Comparison of ENCODE assay signal across 2 cellular contexts in the genomic region with DNA sequence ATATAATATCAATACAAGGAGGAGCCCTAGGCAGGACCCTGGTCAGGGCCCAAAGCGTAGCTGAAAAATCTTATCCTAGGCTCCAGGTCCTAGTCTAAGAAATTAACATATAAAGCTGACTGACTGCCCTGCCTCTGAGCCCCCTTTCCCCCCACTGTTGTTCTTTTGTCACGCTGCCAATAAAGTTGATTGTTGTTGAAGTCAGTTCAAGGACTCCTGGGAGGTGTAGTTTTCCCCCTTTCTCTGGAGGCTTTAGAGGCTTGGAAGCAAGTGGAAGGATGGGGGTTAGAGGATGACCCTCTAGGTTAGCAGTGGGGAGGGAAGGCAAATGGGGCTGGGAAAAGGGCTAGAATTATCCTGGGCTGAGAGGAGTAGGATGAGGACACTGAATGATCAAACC.
TF ChIP-seq lines count a peak whose summit lies in the region.

No MANE protein-coding gene starts in this region.

TF ChIP-seq in HepG2, 621 proteins besides CTCF, POLR2A, EP300 and RAD21:
- TF ChIP-seq NKX3-1 (CRISPR knock-in tag; IDR thresholded peaks at IDR 0.05) (no peak), TBP (CRISPR knock-in tag; IDR thresholded peaks at IDR 0.05) (no peak), KLF16 (CRISPR knock-in tag; IDR thresholded peaks at IDR 0.05) (no peak), THAP11 (CRISPR knock-in tag; IDR thresholded peaks at IDR 0.05) (peak; percentile 89), NFKB2 (CRISPR knock-in tag; IDR thresholded peaks at IDR 0.05; ENCODE audit: borderline replicate concordance) (no peak), ZNF569 (CRISPR knock-in tag; IDR thresholded peaks at IDR 0.05; ENCODE audit: borderline replicate concordance) (no peak), ZNF678 (CRISPR knock-in tag; IDR thresholded peaks at IDR 0.05) (no peak), SNAPC2 (CRISPR knock-in tag; IDR thresholded peaks at IDR 0.05) (no peak), ZNF143 (CRISPR knock-in tag; IDR thresholded peaks at IDR 0.05) (peak; percentile 51; the same call in 1 of the 2 replicates), ZNF572 (CRISPR knock-in tag; IDR thresholded peaks at IDR 0.05) (no peak), KDM6A (CRISPR knock-in tag; IDR thresholded peaks at IDR 0.05; ENCODE audit: low read depth) (no peak), ZNF432 (CRISPR knock-in tag; IDR thresholded peaks at IDR 0.05; ENCODE audit: borderline replicate concordance) (no peak), TRIM24 (CRISPR knock-in tag; IDR thresholded peaks at IDR 0.05) (no peak), KLF12 (CRISPR knock-in tag; IDR thresholded peaks at IDR 0.05; ENCODE audit: borderline replicate concordance) (no peak), CBFB (CRISPR knock-in tag; IDR thresholded peaks at IDR 0.05) (no peak)
- TF ChIP-seq, protein P1, sequence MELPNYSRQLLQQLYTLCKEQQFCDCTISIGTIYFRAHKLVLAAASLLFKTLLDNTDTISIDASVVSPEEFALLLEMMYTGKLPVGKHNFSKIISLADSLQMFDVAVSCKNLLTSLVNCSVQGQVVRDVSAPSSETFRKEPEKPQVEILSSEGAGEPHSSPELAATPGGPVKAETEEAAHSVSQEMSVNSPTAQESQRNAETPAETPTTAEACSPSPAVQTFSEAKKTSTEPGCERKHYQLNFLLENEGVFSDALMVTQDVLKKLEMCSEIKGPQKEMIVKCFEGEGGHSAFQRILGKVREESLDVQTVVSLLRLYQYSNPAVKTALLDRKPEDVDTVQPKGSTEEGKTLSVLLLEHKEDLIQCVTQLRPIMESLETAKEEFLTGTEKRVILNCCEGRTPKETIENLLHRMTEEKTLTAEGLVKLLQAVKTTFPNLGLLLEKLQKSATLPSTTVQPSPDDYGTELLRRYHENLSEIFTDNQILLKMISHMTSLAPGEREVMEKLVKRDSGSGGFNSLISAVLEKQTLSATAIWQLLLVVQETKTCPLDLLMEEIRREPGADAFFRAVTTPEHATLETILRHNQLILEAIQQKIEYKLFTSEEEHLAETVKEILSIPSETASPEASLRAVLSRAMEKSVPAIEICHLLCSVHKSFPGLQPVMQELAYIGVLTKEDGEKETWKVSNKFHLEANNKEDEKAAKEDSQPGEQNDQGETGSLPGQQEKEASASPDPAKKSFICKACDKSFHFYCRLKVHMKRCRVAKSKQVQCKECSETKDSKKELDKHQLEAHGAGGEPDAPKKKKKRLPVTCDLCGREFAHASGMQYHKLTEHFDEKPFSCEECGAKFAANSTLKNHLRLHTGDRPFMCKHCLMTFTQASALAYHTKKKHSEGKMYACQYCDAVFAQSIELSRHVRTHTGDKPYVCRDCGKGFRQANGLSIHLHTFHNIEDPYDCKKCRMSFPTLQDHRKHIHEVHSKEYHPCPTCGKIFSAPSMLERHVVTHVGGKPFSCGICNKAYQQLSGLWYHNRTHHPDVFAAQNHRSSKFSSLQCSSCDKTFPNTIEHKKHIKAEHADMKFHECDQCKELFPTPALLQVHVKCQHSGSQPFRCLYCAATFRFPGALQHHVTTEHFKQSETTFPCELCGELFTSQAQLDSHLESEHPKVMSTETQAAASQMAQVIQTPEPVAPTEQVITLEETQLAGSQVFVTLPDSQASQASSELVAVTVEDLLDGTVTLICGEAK (IDR thresholded peaks at IDR 0.05) = peak; percentile 65
- TF ChIP-seq, protein P1 (CRISPR knock-in tag; IDR thresholded peaks at IDR 0.05) = peak; percentile 98
- TF ChIP-seq, protein P2, sequence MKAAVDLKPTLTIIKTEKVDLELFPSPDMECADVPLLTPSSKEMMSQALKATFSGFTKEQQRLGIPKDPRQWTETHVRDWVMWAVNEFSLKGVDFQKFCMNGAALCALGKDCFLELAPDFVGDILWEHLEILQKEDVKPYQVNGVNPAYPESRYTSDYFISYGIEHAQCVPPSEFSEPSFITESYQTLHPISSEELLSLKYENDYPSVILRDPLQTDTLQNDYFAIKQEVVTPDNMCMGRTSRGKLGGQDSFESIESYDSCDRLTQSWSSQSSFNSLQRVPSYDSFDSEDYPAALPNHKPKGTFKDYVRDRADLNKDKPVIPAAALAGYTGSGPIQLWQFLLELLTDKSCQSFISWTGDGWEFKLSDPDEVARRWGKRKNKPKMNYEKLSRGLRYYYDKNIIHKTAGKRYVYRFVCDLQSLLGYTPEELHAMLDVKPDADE (CRISPR knock-in tag; IDR thresholded peaks at IDR 0.05) = no peak
- TF ChIP-seq, protein P3, sequence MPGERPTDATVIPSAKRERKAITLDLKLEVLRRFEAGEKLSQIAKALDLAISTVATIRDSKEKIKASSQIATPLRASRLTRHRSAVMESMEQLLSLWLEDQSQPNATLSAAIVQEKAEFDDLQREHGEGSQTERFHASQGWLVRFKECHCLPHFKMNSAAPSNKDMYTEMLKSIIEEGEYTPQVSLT (CRISPR knock-in tag; IDR thresholded peaks at IDR 0.05; ENCODE audit: borderline replicate concordance, low read depth) = no peak

TF ChIP-seq in H1, 55 proteins besides CTCF, POLR2A, EP300 and RAD21:
- TF ChIP-seq, protein P4, sequence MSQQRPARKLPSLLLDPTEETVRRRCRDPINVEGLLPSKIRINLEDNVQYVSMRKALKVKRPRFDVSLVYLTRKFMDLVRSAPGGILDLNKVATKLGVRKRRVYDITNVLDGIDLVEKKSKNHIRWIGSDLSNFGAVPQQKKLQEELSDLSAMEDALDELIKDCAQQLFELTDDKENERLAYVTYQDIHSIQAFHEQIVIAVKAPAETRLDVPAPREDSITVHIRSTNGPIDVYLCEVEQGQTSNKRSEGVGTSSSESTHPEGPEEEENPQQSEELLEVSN (IDR thresholded peaks at IDR 0.05) = no peak
- peak; percentile 85 for TF ChIP-seq SIX5 (IDR thresholded peaks at IDR 0.05; ENCODE audit: low read depth, low read length)
